Comparison of ENCODE assay signal across 1 cellular context in genomic region chr9:129258124-129258822, GRCh38.
A peak's percentile ranks its signal among the peaks of the same experiment; 100 is the strongest.
TF ChIP-seq lines count a peak whose summit lies in the region.

No MANE protein-coding gene starts in this region.

TF ChIP-seq in K562, 482 proteins besides CTCF, POLR2A, EP300 and RAD21 (continued from another document and continues in another):
- TF ChIP-seq TSHZ1 (CRISPR knock-in tag; IDR thresholded peaks at IDR 0.05) (no peak), HSF4 (CRISPR knock-in tag; IDR thresholded peaks at IDR 0.05; ENCODE audit: borderline replicate concordance) (no peak), CHD1 (IDR thresholded peaks at IDR 0.05; ENCODE audit: low read length) (no peak), TRIM24 (IDR thresholded peaks at IDR 0.05) (no peak), ARID4B (CRISPR knock-in tag; IDR thresholded peaks at IDR 0.05) (peak; percentile 98), PCBP1 (IDR thresholded peaks at IDR 0.05; ENCODE audit: low read depth, low read length, poor library complexity, severe bottlenecking) (no peak), BRF1 (IDR thresholded peaks at IDR 0.05; ENCODE audit: borderline replicate concordance, extremely low read depth, insufficient read length) (no peak), SRSF3 (IDR thresholded peaks at IDR 0.05; ENCODE audit: insufficient read depth, low read length) (no peak), ZNF133 (CRISPR knock-in tag; IDR thresholded peaks at IDR 0.05) (no peak), RREB1 (CRISPR knock-in tag; IDR thresholded peaks at IDR 0.05) (no peak), SMARCA5 (IDR thresholded peaks at IDR 0.05) (peak; percentile 71; the same call in 1 of the 2 replicates), NFATC3 (IDR thresholded peaks at IDR 0.05) (no peak), TCF15 (CRISPR knock-in tag; IDR thresholded peaks at IDR 0.05) (no peak), ZNF212 (CRISPR knock-in tag; IDR thresholded peaks at IDR 0.05) (no peak), HNRNPH1 (optimal IDR thresholded peaks at IDR 0.05; ENCODE audit: low read depth, low read length) (no peak), ZNF707 (CRISPR knock-in tag; conservative IDR thresholded peaks at IDR 0.05) (no peak), ZNF407 (IDR thresholded peaks at IDR 0.05; ENCODE audit: low read depth) (no peak), SMARCB1 (IDR thresholded peaks at IDR 0.05; ENCODE audit: insufficient read length, low read depth) (no peak), LCOR (CRISPR knock-in tag; IDR thresholded peaks at IDR 0.05) (peak; percentile 60; the same call in 1 of the 2 replicates), ZNF518B (CRISPR knock-in tag; IDR thresholded peaks at IDR 0.05) (no peak), CAMTA2 (CRISPR knock-in tag; conservative IDR thresholded peaks at IDR 0.05) (no peak), HBP1 (CRISPR knock-in tag; IDR thresholded peaks at IDR 0.05) (no peak)
